8 cellular contexts compared by ENCODE assay signal in genomic region chr1:156123356-156124196, GRCh38. TPM values are rescaled to one million over a fixed set of nuclear protein-coding genes. Genes with fewer than 3 reads are reported as not detected.
DNase-seq lines count a peak whose midpoint lies in the region; ATAC-seq and TF ChIP-seq lines count a peak whose summit lies in the region.

No MANE protein-coding gene starts in this region.

- H3K27ac ChIP-seq in Panc1 (ENCODE audit: low read length) (peak overlapping the region; percentile 95), tibial nerve (peak overlapping the region; percentile 94 to 98 (median 96))

- peak; percentile 54 for ATAC-seq in Panc1
- peak; percentile 15 to 17 for ATAC-seq in naive thymus-derived CD8-positive, alpha-beta T cell
- no peak for ATAC-seq in HG02973 (IDR thresholded peaks at IDR 0.05; ENCODE audit: unreplicated experiment)

- H3K9me3 ChIP-seq in Panc1 (ENCODE audit: control insufficient read depth, insufficient read depth, low read depth, low read length) (no peaks in the 10 kb centered on the region), tibial nerve (no peaks in the 10 kb centered on the region)

- intact Hi-C loops in Panc1 (cut with micrococcal nuclease; ENCODE audit: unreplicated experiment) = no loop called here
- intact Hi-C loops in activated T-helper 2 cell treated with anti-CD3 and anti-CD28 coated beads, Interferon-gamma antibody, Interleukin-2, Interleukin-4, amounts not matched to agents 10 μg/mL and 5 μg/mL and 100 μg/mL, durations not matched to agents 14 hours and 24 hours and 36 hours (cut with micrococcal nuclease) = loop anchor here (10.0 kb wide), 1 partner anchor 381 kb away; the partner anchor contains the start of gene MEF2D

- H3K4me3 Mint-ChIP-seq in activated T-helper 2 cell treated with anti-CD3 and anti-CD28 coated beads, Interferon-gamma antibody, Interleukin-2, Interleukin-4, amounts not matched to agents 10 μg/mL and 5 μg/mL and 100 μg/mL, durations not matched to agents 14 hours and 24 hours and 36 hours (ENCODE audit: low read depth) = peak overlapping the region; percentile 13
- H3K4me3 Mint-ChIP-seq in naive thymus-derived CD8-positive, alpha-beta T cell = peak overlapping the region in 4 of 10 donors; percentile 30 to 74 (median 48)

- POLR2A ChIA-PET in Panc1 (lab: Charles Lee) = interaction anchor here (0.5 to 0.9 kb wide), 2 partner anchors 10 to 19 kb away, joined by 3 to 7 read pairs; no protein-coding TSS in a partner anchor
- POLR2A ChIA-PET in naive thymus-derived CD8-positive, alpha-beta T cell (lab: Charles Lee) = interaction anchor here (1.7 to 1.8 kb wide), 2 partner anchors 9 to 17 kb away, joined by 5 to 6 read pairs; partner anchors contain the start of gene LMNA

- DNase-seq in Caki2 (ENCODE audit: low read depth) (peak; percentile 98), LHCN-M2 (ENCODE audit: low read depth) (peak; percentile 99), Panc1 (ENCODE audit: low read depth, low spot score) (peak; percentile 88), fibroblast of peridontal ligament (ENCODE audit: extremely low read depth) (peak; percentile 98), tibial nerve (ENCODE audit: low spot score in 2 of 2) (peak; percentile 93 to 97)
- DNase-seq in activated T-helper 2 cell treated with anti-CD3 and anti-CD28 coated beads, Interferon-gamma antibody, Interleukin-2, Interleukin-4, amounts not matched to agents 10 μg/mL and 5 μg/mL and 100 μg/mL, durations not matched to agents 14 hours and 24 hours and 36 hours (ENCODE audit: low spot score) = no peak
- DNase-seq in naive thymus-derived CD8-positive, alpha-beta T cell = peak in 9 of 10 donors; percentile 48 to 77 (median 53)

- no peaks in the 10 kb centered on the region for H3K27me3 ChIP-seq in Panc1 (ENCODE audit: control insufficient read depth, insufficient read depth, low read length)
- H3K27me3 ChIP-seq in tibial nerve = no peaks in the 10 kb centered on the region

- in situ Hi-C loops in Caki2 (cut with HindIII; ENCODE audit: low pct_unique_long_range_greater_than_20kb, low sequenced_read_pairs) = no loop called here
- in situ Hi-C loops in Panc1 (cut with HindIII; ENCODE audit: low pct_unique_long_range_greater_than_20kb, low sequenced_read_pairs) = no loop called here

- TF ChIP-seq CTCF in Panc1 (IDR thresholded peaks at IDR 0.05) (peak; percentile 71), tibial nerve (IDR thresholded peaks at IDR 0.05) (peak in 3 of 5 experiments; percentile 8 to 33 (median 32))

- TF ChIP-seq EP300 in tibial nerve (IDR thresholded peaks at IDR 0.05) = peak; percentile 86 to 95

- CTCF ChIA-PET in Panc1 (lab: Charles Lee) = interaction anchor here (0.6 to 1.1 kb wide), 2 partner anchors 25 to 31 kb away, joined by 3 to 7 read pairs; no protein-coding TSS in a partner anchor

- H3K27me3 Mint-ChIP-seq in activated T-helper 2 cell treated with anti-CD3 and anti-CD28 coated beads, Interferon-gamma antibody, Interleukin-2, Interleukin-4, amounts not matched to agents 10 μg/mL and 5 μg/mL and 100 μg/mL, durations not matched to agents 14 hours and 24 hours and 36 hours (ENCODE audit: low read depth) = no peaks in the 10 kb centered on the region
- peaks cover 0 to 8% (median 1%) of the 10 kb centered on the region in 5 donors for H3K27me3 Mint-ChIP-seq in naive thymus-derived CD8-positive, alpha-beta T cell

- peak overlapping the region; percentile 84 for H3K27ac Mint-ChIP-seq in activated T-helper 2 cell treated with anti-CD3 and anti-CD28 coated beads, Interferon-gamma antibody, Interleukin-2, Interleukin-4, amounts not matched to agents 10 μg/mL and 5 μg/mL and 100 μg/mL, durations not matched to agents 14 hours and 24 hours and 36 hours
- H3K27ac Mint-ChIP-seq in naive thymus-derived CD8-positive, alpha-beta T cell = peak overlapping the region; percentile 22 to 92 (median 82)

- peaks cover 58% of the 10 kb centered on the region for H3K4me1 Mint-ChIP-seq in activated T-helper 2 cell treated with anti-CD3 and anti-CD28 coated beads, Interferon-gamma antibody, Interleukin-2, Interleukin-4, amounts not matched to agents 10 μg/mL and 5 μg/mL and 100 μg/mL, durations not matched to agents 14 hours and 24 hours and 36 hours (ENCODE audit: low read depth)
- peaks cover 18 to 62% (median 52%) of the 10 kb centered on the region in 4 donors for H3K4me1 Mint-ChIP-seq in naive thymus-derived CD8-positive, alpha-beta T cell

- peak overlapping the region; percentile 19 to 58; a peak in 3 of 4 replicates for H3K4me3 ChIP-seq in Panc1 (ENCODE audit: low read depth in 2 of 2, low read length in 2 of 2)
- H3K4me3 ChIP-seq in tibial nerve = peak overlapping the region; percentile 14 to 47 (median 32)

- no peaks in the 10 kb centered on the region for H3K9me3 Mint-ChIP-seq in activated T-helper 2 cell treated with anti-CD3 and anti-CD28 coated beads, Interferon-gamma antibody, Interleukin-2, Interleukin-4, amounts not matched to agents 10 μg/mL and 5 μg/mL and 100 μg/mL, durations not matched to agents 14 hours and 24 hours and 36 hours
- no peaks in the 10 kb centered on the region for H3K9me3 Mint-ChIP-seq in naive thymus-derived CD8-positive, alpha-beta T cell

- H3K36me3 Mint-ChIP-seq in activated T-helper 2 cell treated with anti-CD3 and anti-CD28 coated beads, Interferon-gamma antibody, Interleukin-2, Interleukin-4, amounts not matched to agents 10 μg/mL and 5 μg/mL and 100 μg/mL, durations not matched to agents 14 hours and 24 hours and 36 hours (ENCODE audit: low read depth) = peaks cover 19% of the 10 kb centered on the region
- no peaks in the 10 kb centered on the region for H3K36me3 Mint-ChIP-seq in naive thymus-derived CD8-positive, alpha-beta T cell

- H3K4me1 ChIP-seq in Panc1 (ENCODE audit: control insufficient read depth, insufficient read depth, low read length) = peaks cover 92% of the 10 kb centered on the region
- peaks cover 20 to 100% (median 94%) of the 10 kb centered on the region in 4 donors for H3K4me1 ChIP-seq in tibial nerve

- peak; percentile 26 to 76 for TF ChIP-seq POLR2A in tibial nerve (IDR thresholded peaks at IDR 0.05)

- H3K36me3 ChIP-seq in Panc1 (ENCODE audit: control insufficient read depth, insufficient read depth, low read length) (peaks cover 2% of the 10 kb centered on the region; the same call in 1 of the 2 replicates), tibial nerve (no peaks in the 10 kb centered on the region)

- BruUV-seq in Panc1 (replicated peaks; lab: Mats Ljungman, UMichigan) = no TSS peak

- 11 to 15% methylated on average over 14 of the region's 14 CpGs for WGBS in tibial nerve, 2 donors

RNA-seq across cellular contexts. Expression of gene LMNA, which starts 9.1 kb away (rescaled TPM):
- total RNA-seq in Caki2 (2014; rRNA removed; shearing (Covaris generic); ENCODE audit: low replicate concordance) = 652 and 715 TPM in 2 replicates
- total RNA-seq in LHCN-M2 (2014; rRNA removed) = 1,371 and 1,475 TPM in 2 replicates
- 1,211 TPM for polyA plus RNA-seq in LHCN-M2 (2012)
- total RNA-seq in Panc1 (2021; ENCODE audit: unreplicated experiment) = 691 TPM
- polyA plus RNA-seq in Panc1 (2012; ENCODE audit: insufficient read length) = 726 TPM
- total RNA-seq in activated T-helper 2 cell treated with anti-CD3 and anti-CD28 coated beads, Interferon-gamma antibody, Interleukin-2, Interleukin-4, amounts not matched to agents 10 μg/mL and 5 μg/mL and 100 μg/mL, durations not matched to agents 14 hours and 24 hours and 36 hours = 246 and 247 TPM in 2 replicates
- 1 to 10 TPM; 2.0 to 2.7 TPM for total RNA-seq in naive thymus-derived CD8-positive, alpha-beta T cell
- 1 to 10 TPM in 1 of 3 donors, under 1 TPM in 2; 0.62 to 4.0 (median 0.75) TPM for polyA plus RNA-seq in naive thymus-derived CD8-positive, alpha-beta T cell
- 100 to 1,000 TPM; 371 to 501 (median 419) TPM for total RNA-seq in tibial nerve

RNA-seq across cellular contexts. Expression of gene SEMA4A, which starts 29.8 kb away (rescaled TPM):
- total RNA-seq in Caki2 (2014; rRNA removed; shearing (Covaris generic); ENCODE audit: low replicate concordance) = 1.9 and 2.0 TPM in 2 replicates
- total RNA-seq in LHCN-M2 (2014; rRNA removed) (0.40 and 0.64 TPM in 2 replicates), Panc1 (2021; ENCODE audit: unreplicated experiment) (0.21 TPM), tibial nerve (1 to 10 TPM; 1.8 to 4.6 (median 3.5) TPM)
- 0.39 TPM for polyA plus RNA-seq in LHCN-M2 (2012)
- polyA plus RNA-seq in Panc1 (2012; ENCODE audit: insufficient read length) = 0.22 TPM
- 128 and 132 TPM in 2 replicates for total RNA-seq in activated T-helper 2 cell treated with anti-CD3 and anti-CD28 coated beads, Interferon-gamma antibody, Interleukin-2, Interleukin-4, amounts not matched to agents 10 μg/mL and 5 μg/mL and 100 μg/mL, durations not matched to agents 14 hours and 24 hours and 36 hours
- total RNA-seq in naive thymus-derived CD8-positive, alpha-beta T cell = 1 to 10 TPM; 1.2 TPM
- polyA plus RNA-seq in naive thymus-derived CD8-positive, alpha-beta T cell = 1 to 10 TPM in 1 of 3 donors, under 1 TPM in 2; 0.16 to 1.4 (median 0.22) TPM

RNA-seq across cellular contexts. Expression of gene MEX3A, which starts 41.3 kb away (rescaled TPM):
- total RNA-seq in Caki2 (2014; rRNA removed; shearing (Covaris generic); ENCODE audit: low replicate concordance) = 0.64 and 2.0 TPM in 2 replicates
- total RNA-seq in LHCN-M2 (2014; rRNA removed) = 4.9 and 5.8 TPM in 2 replicates
- polyA plus RNA-seq in LHCN-M2 (2012) = 3.1 TPM
- 15.8 TPM for total RNA-seq in Panc1 (2021; ENCODE audit: unreplicated experiment)
- polyA plus RNA-seq in Panc1 (2012; ENCODE audit: insufficient read length) = 33.1 TPM
- total RNA-seq in activated T-helper 2 cell treated with anti-CD3 and anti-CD28 coated beads, Interferon-gamma antibody, Interleukin-2, Interleukin-4, amounts not matched to agents 10 μg/mL and 5 μg/mL and 100 μg/mL, durations not matched to agents 14 hours and 24 hours and 36 hours = 1.2 and 1.6 TPM in 2 replicates
- under 1 TPM in 1 of 2 experiments, not detected in 1; 0.38 TPM for total RNA-seq in naive thymus-derived CD8-positive, alpha-beta T cell
- not detected for polyA plus RNA-seq in naive thymus-derived CD8-positive, alpha-beta T cell
- 1 to 10 TPM in 1 of 4 donors, under 1 TPM in 3; under 0.01 to 1.2 (median 0.43) TPM for total RNA-seq in tibial nerve

Comparison
In these comparisons a context has a peak if more than half of its experiments do, and no peak if none do; other contexts are left out.
1. RNA of gene LMNA, which starts 9.1 kb away (total RNA-seq): 1,371 to 1,475 TPM in LHCN-M2, 691 TPM in Panc1 (single experiment), 652 to 715 TPM in Caki2, 371 to 501 TPM in tibial nerve and 246 to 247 TPM in activated T-helper 2 cell treated with anti-CD3 and anti-CD28 coated beads, Interferon-gamma antibody, Interleukin-2, Interleukin-4, amounts not matched to agents 10 μg/mL and 5 μg/mL and 100 μg/mL, durations not matched to agents 14 hours and 24 hours and 36 hours; 2.0 to 2.7 TPM in naive thymus-derived CD8-positive, alpha-beta T cell; every median in the first group is over 10 times any median in the second.
2. RNA of gene SEMA4A, which starts 29.8 kb away (total RNA-seq): 128 to 132 TPM in activated T-helper 2 cell treated with anti-CD3 and anti-CD28 coated beads, Interferon-gamma antibody, Interleukin-2, Interleukin-4, amounts not matched to agents 10 μg/mL and 5 μg/mL and 100 μg/mL, durations not matched to agents 14 hours and 24 hours and 36 hours; 1.8 to 4.6 TPM in tibial nerve, 1.9 to 2.0 TPM in Caki2, 1.2 TPM in naive thymus-derived CD8-positive, alpha-beta T cell, 0.40 to 0.64 TPM in LHCN-M2 and 0.21 TPM in Panc1 (single experiment); every median in the first group is over 10 times any median in the second.